8 cellular contexts compared by ENCODE assay signal in genomic region chr1:155856975-155857930, GRCh38. TPM values are rescaled to one million over a fixed set of nuclear protein-coding genes. Genes with fewer than 3 reads are reported as not detected.
A peak's percentile ranks its signal among the peaks of the same experiment; 100 is the strongest.
DNase-seq lines count a peak whose midpoint lies in the region; ATAC-seq and TF ChIP-seq lines count a peak whose summit lies in the region.

A gene with protein sequence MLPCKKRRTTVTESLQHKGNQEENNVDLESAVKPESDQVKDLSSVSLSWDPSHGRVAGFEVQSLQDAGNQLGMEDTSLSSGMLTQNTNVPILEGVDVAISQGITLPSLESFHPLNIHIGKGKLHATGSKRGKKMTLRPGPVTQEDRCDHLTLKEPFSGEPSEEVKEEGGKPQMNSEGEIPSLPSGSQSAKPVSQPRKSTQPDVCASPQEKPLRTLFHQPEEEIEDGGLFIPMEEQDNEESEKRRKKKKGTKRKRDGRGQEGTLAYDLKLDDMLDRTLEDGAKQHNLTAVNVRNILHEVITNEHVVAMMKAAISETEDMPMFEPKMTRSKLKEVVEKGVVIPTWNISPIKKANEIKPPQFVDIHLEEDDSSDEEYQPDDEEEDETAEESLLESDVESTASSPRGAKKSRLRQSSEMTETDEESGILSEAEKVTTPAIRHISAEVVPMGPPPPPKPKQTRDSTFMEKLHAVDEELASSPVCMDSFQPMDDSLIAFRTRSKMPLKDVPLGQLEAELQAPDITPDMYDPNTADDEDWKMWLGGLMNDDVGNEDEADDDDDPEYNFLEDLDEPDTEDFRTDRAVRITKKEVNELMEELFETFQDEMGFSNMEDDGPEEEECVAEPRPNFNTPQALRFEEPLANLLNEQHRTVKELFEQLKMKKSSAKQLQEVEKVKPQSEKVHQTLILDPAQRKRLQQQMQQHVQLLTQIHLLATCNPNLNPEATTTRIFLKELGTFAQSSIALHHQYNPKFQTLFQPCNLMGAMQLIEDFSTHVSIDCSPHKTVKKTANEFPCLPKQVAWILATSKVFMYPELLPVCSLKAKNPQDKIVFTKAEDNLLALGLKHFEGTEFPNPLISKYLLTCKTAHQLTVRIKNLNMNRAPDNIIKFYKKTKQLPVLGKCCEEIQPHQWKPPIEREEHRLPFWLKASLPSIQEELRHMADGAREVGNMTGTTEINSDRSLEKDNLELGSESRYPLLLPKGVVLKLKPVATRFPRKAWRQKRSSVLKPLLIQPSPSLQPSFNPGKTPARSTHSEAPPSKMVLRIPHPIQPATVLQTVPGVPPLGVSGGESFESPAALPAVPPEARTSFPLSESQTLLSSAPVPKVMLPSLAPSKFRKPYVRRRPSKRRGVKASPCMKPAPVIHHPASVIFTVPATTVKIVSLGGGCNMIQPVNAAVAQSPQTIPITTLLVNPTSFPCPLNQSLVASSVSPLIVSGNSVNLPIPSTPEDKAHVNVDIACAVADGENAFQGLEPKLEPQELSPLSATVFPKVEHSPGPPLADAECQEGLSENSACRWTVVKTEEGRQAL (N-terminal part only) (minus strand): TSS chr1:155857214. CDS start chr1:155853780, 3,434 bp downstream.

- in situ Hi-C loops in mammary epithelial cell (cut with MboI; ENCODE audit: low sequenced_read_pairs in 2 of 2), result no loop called here

- peak within 1 kb of the TSS; percentile 64 for H3K4me3 ChIP-seq in WI38 (ENCODE audit: low read depth, low read length)
- H3K4me3 ChIP-seq in mammary epithelial cell (replicated peaks in 1 of 3; ENCODE audit: insufficient read depth in 1 of 3, low read depth in 2 of 3, low read length in 3 of 3), result peak within 1 kb of the TSS; percentile 66 to 92 (median 70)
- peak within 1 kb of the TSS; percentile 90 for H3K4me3 ChIP-seq in iPS-18c (ENCODE audit: insufficient read depth, low read depth, low read length)
- peak within 1 kb of the TSS; percentile 98 to 99 (median 98) for H3K4me3 ChIP-seq in skeletal muscle tissue (ENCODE audit: low read length in 3 of 3)

- intact Hi-C loops in mammary epithelial cell (cut with micrococcal nuclease), result loop anchor here (5.0 kb wide), 1 partner anchor 120 kb away; the partner anchor contains the start of gene ARHGEF2

- 9% methylated on average over 39 of the region's 46 CpGs for WGBS in mammary epithelial cell (ENCODE audit: low coverage, missing lambda C conversion rate)

- H4K20me1 ChIP-seq in mammary epithelial cell (ENCODE audit: insufficient read depth, low read length), result no peaks in the 10 kb centered on the region

- H3K79me2 ChIP-seq in mammary epithelial cell (ENCODE audit: insufficient read depth, low read length), result peaks cover 41% of the 10 kb centered on the region

- H3K9me3 ChIP-seq in mammary epithelial cell (replicated peaks; ENCODE audit: insufficient read depth, low read length), result no peaks in the 10 kb centered on the region
- H3K9me3 ChIP-seq in iPS-18c (ENCODE audit: control insufficient read depth, insufficient read depth, low read length), result no peaks in the 10 kb centered on the region
- no peaks in the 10 kb centered on the region for H3K9me3 ChIP-seq in skeletal muscle tissue (ENCODE audit: control insufficient read depth in 3 of 3, low read length in 3 of 3)

- ATAC-seq in GM18861 (IDR thresholded peaks at IDR 0.05; ENCODE audit: unreplicated experiment) (peak; percentile 34), HG03139 (IDR thresholded peaks at IDR 0.05; ENCODE audit: unreplicated experiment) (peak; percentile 51)

- H3K9ac ChIP-seq in mammary epithelial cell (ENCODE audit: insufficient read depth, low read length) (peak within 1 kb of the TSS; percentile 68), skeletal muscle tissue (ENCODE audit: low read depth in 1 of 3, low read length in 3 of 3) (peak within 1 kb of the TSS; percentile 86 to 97 (median 97))

- H3K36me3 ChIP-seq in mammary epithelial cell (ENCODE audit: insufficient read depth, low read length), result peaks cover 13% of the 10 kb centered on the region
- peaks cover 11 to 24% (median 16%) of the 10 kb centered on the region in 3 donors for H3K36me3 ChIP-seq in skeletal muscle tissue (ENCODE audit: control insufficient read depth in 3 of 3, insufficient read depth in 3 of 3, low read length in 3 of 3)

- no peak for TF ChIP-seq CTCF in WI38 (IDR thresholded peaks at IDR 0.05; ENCODE audit: low read depth, low read length)
- no peak for TF ChIP-seq CTCF in mammary epithelial cell (conservative IDR thresholded peaks at IDR 0.05 in 1 of 2, IDR thresholded peaks at IDR 0.05 in 1 of 2; ENCODE audit: extremely low read depth in 1 of 2, insufficient read depth in 1 of 2, low read depth in 1 of 2, low read length in 2 of 2)

- peak within 1 kb of the TSS; percentile 69 for H3K27ac ChIP-seq in mammary epithelial cell (ENCODE audit: insufficient read depth, low read depth, low read length)
- H3K27ac ChIP-seq in skeletal muscle tissue (ENCODE audit: low read depth, low read length), result peak within 1 kb of the TSS; percentile 80

- H3K4me1 ChIP-seq in mammary epithelial cell (ENCODE audit: insufficient read depth, low read length) (peaks cover 6% of the 10 kb centered on the region), skeletal muscle tissue (ENCODE audit: control insufficient read depth in 3 of 3, insufficient read depth in 3 of 3, low read length in 3 of 3) (peaks cover 18 to 29% (median 25%) of the 10 kb centered on the region in 3 donors)

- CTCF ChIA-PET in mammary epithelial cell (lab: Charles Lee; ENCODE audit: low non-redundant PET), result no interaction called here

- peak; percentile 97 for DNase-seq in A172 (ENCODE audit: low spot score)
- DNase-seq in NCI-H226, result peak; percentile 83
- DNase-seq in mammary epithelial cell, result peak; percentile 91

- dilution Hi-C loops in mammary epithelial cell (cut with HindIII; ENCODE audit: low sequenced_read_pairs), result no loop called here

- TSS peak; percentile 99 for BruUV-seq in mammary epithelial cell (replicated peaks; lab: Mats Ljungman, UMichigan)

- H3K4me2 ChIP-seq in mammary epithelial cell (ENCODE audit: insufficient read depth, low read depth, low read length), result peak within 1 kb of the TSS; percentile 84

- no peaks in the 10 kb centered on the region for H3K27me3 ChIP-seq in mammary epithelial cell (ENCODE audit: insufficient read depth, low read length)
- H3K27me3 ChIP-seq in skeletal muscle tissue (ENCODE audit: control insufficient read depth in 3 of 3, insufficient read depth in 3 of 3, low read length in 3 of 3), result no peaks in the 10 kb centered on the region

- H2AFZ ChIP-seq in mammary epithelial cell (ENCODE audit: low read depth, low read length), result peak within 1 kb of the TSS; percentile 89

RNA-seq across cellular contexts. Expression of the gene that starts here (rescaled TPM):
- 26.9 and 29.6 TPM in 2 replicates for total RNA-seq in A172 (2014; rRNA removed; shearing (Covaris generic))
- total RNA-seq in mammary epithelial cell (10 to 100 TPM; 29.8 to 39.6 TPM), skeletal muscle tissue (32.9 TPM)
- 14.7 TPM for polyA plus RNA-seq in mammary epithelial cell
- polyA minus RNA-seq in mammary epithelial cell, result 53.2 TPM

Comparison
In these comparisons a context has a peak if more than half of its experiments do, and no peak if none do; other contexts are left out.
1. Peak in every context shown above with its lines: DNase-seq, ATAC-seq, H3K4me3 ChIP-seq and H3K27ac ChIP-seq.